ENCODE assay signal across 18 cellular contexts in genomic region chr2:79099140-79099686, GRCh38. TPM values are rescaled to one million over a fixed set of nuclear protein-coding genes. Genes with fewer than 3 reads are reported as not detected.
A peak's percentile ranks its signal among the peaks of the same experiment; 100 is the strongest.
DNase-seq lines count a peak whose midpoint lies in the region; ATAC-seq, FAIRE-seq and TF ChIP-seq lines count a peak whose summit lies in the region.
"Had no signal": no experiment of that assay in that cellular context is flagged by ENCODE, and none has a peak within 500 bp of the region (broad histone marks: within the 10 kb centered on the region; RNA-seq: fewer than 3 reads in every experiment).

No MANE protein-coding gene starts in this region.

- no peak overlapping the region for H3K4me3 Mint-ChIP-seq in GM23338
- H3K4me3 Mint-ChIP-seq in activated B cell treated with CpG ODN at 0.5 μM for 24 hours: no peak overlapping the region
- H3K4me3 Mint-ChIP-seq: CD4-positive, CD25-positive, alpha-beta regulatory T cell; HFFc6 had no signal

- H3K27ac ChIP-seq in GM23338 (ENCODE audit: low read depth) (no peak overlapping the region), pancreas (peak overlapping the region in 3 of 4 donors; percentile 3 to 44 (median 17))

- H3K9me3 Mint-ChIP-seq in GM23338: peaks cover 13% of the 10 kb centered on the region
- peaks cover 7% of the 10 kb centered on the region for H3K9me3 Mint-ChIP-seq in activated B cell treated with CpG ODN at 0.5 μM for 24 hours

- H3K4me3 ChIP-seq in GM23338: no peak overlapping the region
- no peak overlapping the region for H3K4me3 ChIP-seq in NB4 (ENCODE audit: low read depth, low read length)
- no peak overlapping the region for H3K4me3 ChIP-seq in pancreas

- no peak for FAIRE-seq in pancreas (lab: Jason Lieb, UNC)
- FAIRE-seq: A204.1 had no signal

- TF ChIP-seq CTCF in GM23338 (conservative IDR thresholded peaks at IDR 0.05; ENCODE audit: low read depth in 2 of 2) (0 out of 4 replicates have a peak, but pooled peaks of 1 of the 2 experiments have one; percentile 5), NB4 (IDR thresholded peaks at IDR 0.05; ENCODE audit: low read depth, low read length) (no peak), activated B cell treated with CpG ODN at 0.5 μM for 24 hours (IDR thresholded peaks at IDR 0.05) (no peak), pancreas (IDR thresholded peaks at IDR 0.05) (no peak)

- H3K4me1 Mint-ChIP-seq in GM23338 (no peaks in the 10 kb centered on the region), activated B cell treated with CpG ODN at 0.5 μM for 24 hours (peaks cover 28% of the 10 kb centered on the region)
- H3K4me1 Mint-ChIP-seq: CD4-positive, CD25-positive, alpha-beta regulatory T cell had no signal

- no peaks in the 10 kb centered on the region for H3K9me3 ChIP-seq in pancreas

- peak overlapping the region; percentile 84; the same call in 1 of the 2 replicates for H2AFZ ChIP-seq in GM23338

- H3K36me3 Mint-ChIP-seq in GM23338 (ENCODE audit: low read depth) (peaks cover 8% of the 10 kb centered on the region; the same call in 2 of the 3 replicates), activated B cell treated with CpG ODN at 0.5 μM for 24 hours (ENCODE audit: low read depth) (no peaks in the 10 kb centered on the region)
- H3K36me3 Mint-ChIP-seq: CD4-positive, CD25-positive, alpha-beta regulatory T cell had no signal

- DNase-seq in GM23338 (ENCODE audit: low spot score) (no peak), NB4 (ENCODE audit: low read depth) (peak; percentile 11), activated B cell treated with CpG ODN at 0.5 μM for 24 hours (no peak), pancreas (peak in 5 of 6 donors; percentile 41 to 68 (median 58)), mucosa of gallbladder (ENCODE audit: low spot score) (no peak)
- DNase-seq: CD4-positive, CD25-positive, alpha-beta regulatory T cell; DMS 273 treated with DMSO at 0.1 percent for 48 hours; HCEC 1CT; HFFc6; IMR-90; KBM-7 had no signal

- no peaks in the 10 kb centered on the region for H3F3A ChIP-seq in GM23338 (replicated peaks; ENCODE audit: low read depth)

- no peaks in the 10 kb centered on the region for H3K79me2 ChIP-seq in GM23338 (replicated peaks; ENCODE audit: insufficient read depth)

- CTCF ChIA-PET in activated B cell treated with CpG ODN at 0.5 μM for 24 hours (lab: Charles Lee): no interaction called here

- no peaks in the 10 kb centered on the region for H3K4me1 ChIP-seq in GM23338 (ENCODE audit: insufficient read depth)
- H3K4me1 ChIP-seq in pancreas: peaks cover 6 to 14% (median 14%) of the 10 kb centered on the region in 3 donors

- ATAC-seq in GM23338: no peak
- ATAC-seq in activated B cell treated with CpG ODN at 0.5 μM for 24 hours (ENCODE audit: low read depth): no peak
- peak; percentile 64 to 78 (median 76) for ATAC-seq in pancreas
- ATAC-seq in GM21447 (IDR thresholded peaks at IDR 0.05; ENCODE audit: unreplicated experiment): no peak
- ATAC-seq in HG02642 (IDR thresholded peaks at IDR 0.05; ENCODE audit: poor library complexity, unreplicated experiment): no peak
- ATAC-seq in HG03439 (IDR thresholded peaks at IDR 0.05; ENCODE audit: unreplicated experiment): no peak

- no peak for TF ChIP-seq POLR2A in NB4 (IDR thresholded peaks at IDR 0.05; ENCODE audit: extremely low read depth, insufficient read length)

- peaks cover 3% of the 10 kb centered on the region for H3K27me3 Mint-ChIP-seq in GM23338 (ENCODE audit: insufficient read depth, low read depth, poor library complexity)
- H3K27me3 Mint-ChIP-seq in activated B cell treated with CpG ODN at 0.5 μM for 24 hours: no peaks in the 10 kb centered on the region
- H3K27me3 Mint-ChIP-seq: CD4-positive, CD25-positive, alpha-beta regulatory T cell had no signal

- H3K27ac Mint-ChIP-seq in GM23338 (no peak overlapping the region), activated B cell treated with CpG ODN at 0.5 μM for 24 hours (peak overlapping the region; percentile 67)
- H3K27ac Mint-ChIP-seq: CD4-positive, CD25-positive, alpha-beta regulatory T cell; HFFc6 had no signal

- no peaks in the 10 kb centered on the region for H3K36me3 ChIP-seq in GM23338 (ENCODE audit: insufficient read depth)
- H3K36me3 ChIP-seq in pancreas: no peaks in the 10 kb centered on the region

- POLR2A ChIA-PET in activated B cell treated with CpG ODN at 0.5 μM for 24 hours (lab: Charles Lee): no interaction called here

- intact Hi-C loops in activated B cell treated with CpG ODN at 0.5 μM for 24 hours (cut with micrococcal nuclease) (no loop called here), pancreas (cut with DNase I) (no loop called here)

- H3K9me2 ChIP-seq in GM23338 (ENCODE audit: insufficient read depth): 0 out of 2 replicates have a peak, but pooled peaks cover 5% of the 10 kb centered on the region

- WGBS in pancreas, 2 donors: 48 to 56% methylated on average over 7 of the region's 7 CpGs

- H3K27me3 ChIP-seq in GM23338 (ENCODE audit: insufficient read depth) (no peaks in the 10 kb centered on the region), pancreas (no peaks in the 10 kb centered on the region)

- H4K20me1 ChIP-seq in GM23338 (replicated peaks; ENCODE audit: insufficient read depth): no peaks in the 10 kb centered on the region

- no peak overlapping the region for H3K4me2 ChIP-seq in GM23338

TF ChIP-seq in GM23338, 12 proteins besides CTCF, POLR2A, EP300 and RAD21 (continues in another document):
- TF ChIP-seq ZNF462 (CRISPR knock-in tag; IDR thresholded peaks at IDR 0.05): no peak

RNA-seq across cellular contexts. Expression of gene REG1B, which starts 11.4 kb away (rescaled TPM):
- total RNA-seq in GM23338 (2014; rRNA removed; shearing (Covaris generic)): not detected in 2 replicates
- polyA plus RNA-seq in GM23338 (2016; fragmentation: Nextera tagmentation; extraction: Ambion mirVana) (not detected in 2 replicates), pancreas (over 10,000 TPM in 1 of 2 donors, 1,000 to 10,000 TPM in 1; 6,505 to 20,052 TPM)
- total RNA-seq in activated B cell treated with CpG ODN at 0.5 μM for 24 hours (not detected in 2 replicates), pancreas (over 10,000 TPM in 4 of 6 donors, 1,000 to 10,000 TPM in 2; 3,724 to 34,839 (median 13,358) TPM), mucosa of gallbladder (8.1 TPM)
- total RNA-seq: CD4-positive, CD25-positive, alpha-beta regulatory T cell; Daoy; H4; HFFc6; IMR-90 had no signal
- polyA plus RNA-seq: BJ; CD4-positive, CD25-positive, alpha-beta regulatory T cell; IMR-90 had no signal

RNA-seq across cellular contexts. Expression of gene REG1A, which starts 21.1 kb away (rescaled TPM):
- total RNA-seq in GM23338 (2014; rRNA removed; shearing (Covaris generic)): not detected in 2 replicates
- polyA plus RNA-seq in GM23338 (2016; fragmentation: Nextera tagmentation; extraction: Ambion mirVana) (not detected in 2 replicates), pancreas (over 10,000 TPM; 18,817 to 70,084 TPM)
- total RNA-seq in activated B cell treated with CpG ODN at 0.5 μM for 24 hours (not detected in 2 replicates), pancreas (over 10,000 TPM; 22,488 to 42,835 (median 29,951) TPM), mucosa of gallbladder (33.7 TPM)
- total RNA-seq: CD4-positive, CD25-positive, alpha-beta regulatory T cell; HFFc6; IMR-90 had no signal
- polyA plus RNA-seq: BJ; CD4-positive, CD25-positive, alpha-beta regulatory T cell; IMR-90 had no signal

Comparison
In these comparisons a context has a peak if more than half of its experiments do, and no peak if none do; other contexts are left out.
1. ATAC-seq: peak in pancreas (4 of 4); none in GM23338 (single experiment), activated B cell treated with CpG ODN at 0.5 μM for 24 hours (single experiment), GM21447 (single experiment), HG02642 (single experiment) and HG03439 (single experiment).
2. DNase-seq: peak in NB4 (single experiment) and pancreas (5 of 6); none in GM23338 (single experiment), activated B cell treated with CpG ODN at 0.5 μM for 24 hours (single experiment) and mucosa of gallbladder (single experiment).
3. RNA of gene REG1B, which starts 11.4 kb away (total RNA-seq): 3,724 to 34,839 TPM in pancreas; 8.1 TPM in mucosa of gallbladder (single experiment), not detected in GM23338 and not detected in activated B cell treated with CpG ODN at 0.5 μM for 24 hours; every median in the first group is over 100 times any median in the second.
4. RNA of gene REG1A, which starts 21.1 kb away (total RNA-seq): 22,488 to 42,835 TPM in pancreas; 33.7 TPM in mucosa of gallbladder (single experiment), not detected in GM23338 and not detected in activated B cell treated with CpG ODN at 0.5 μM for 24 hours; every median in the first group is over 100 times any median in the second.